In genomic region chr2:33292981-33293586, GRCh38 we compare ENCODE assay signal across 12 cellular contexts.
DNase-seq lines count a peak whose midpoint lies in the region; ATAC-seq and TF ChIP-seq lines count a peak whose summit lies in the region.
"Had no signal": no experiment of that assay in that cellular context is flagged by ENCODE, and none has a peak within 500 bp of the region (broad histone marks: within the 10 kb centered on the region; RNA-seq: fewer than 3 reads in every experiment).

No MANE protein-coding gene starts in this region.

- no peaks in the 10 kb centered on the region for H3K9me3 ChIP-seq in muscle layer of duodenum (ENCODE audit: control insufficient read depth in 1 of 2, low read length in 2 of 2)
- H3K9me3 ChIP-seq in HAP-1, result no peaks in the 10 kb centered on the region

- ATAC-seq in GM18502 (IDR thresholded peaks at IDR 0.05; ENCODE audit: poor library complexity, unreplicated experiment) (peak; percentile 54), GM21526 (IDR thresholded peaks at IDR 0.05; ENCODE audit: low FRiP score, unreplicated experiment) (no peak)

- DNase-seq in NCI-H146 treated with DMSO at 0.1 percent for 48 hours (lab: John Stamatoyannopoulos, UW; ENCODE audit: unreplicated experiment) (peak; percentile 91), cardiac fibroblast (ENCODE audit: low read depth in 2 of 2) (peak; percentile 18 to 42), HAP-1 (ENCODE audit: low spot score in 2 of 2) (no peak), GF-D8 (lab: John Stamatoyannopoulos, UW) (no peak), NCI-H187 (lab: John Stamatoyannopoulos, UW) (no peak)
- DNase-seq: activated CD4-positive, alpha-beta T cell treated with anti-CD3 and anti-CD28 coated beads, Interleukin-2, amount 10 ng/mL, durations not matched to agents 7 days and 5 days; EL; small intestine; T-helper 1 cell had no signal

- no peak for TF ChIP-seq CTCF in cardiac fibroblast (IDR thresholded peaks at IDR 0.05; ENCODE audit: low read depth, low read length)

- in situ Hi-C loops in HAP-1 (cut with MboI; ENCODE audit: low sequenced_read_pairs), result no loop called here

- peak overlapping the region; percentile 52 for H3K27ac ChIP-seq in muscle layer of duodenum (ENCODE audit: low read length)

- H3K4me1 ChIP-seq in muscle layer of duodenum (ENCODE audit: control insufficient read depth in 1 of 2, insufficient read depth in 2 of 2, low read length in 2 of 2), result peaks cover 9 to 32% of the 10 kb centered on the region in 2 donors
- no peaks in the 10 kb centered on the region for H3K4me1 ChIP-seq in HAP-1

- H3K27me3 ChIP-seq in muscle layer of duodenum (ENCODE audit: low read depth, low read length) (no peaks in the 10 kb centered on the region), HAP-1 (ENCODE audit: low read depth) (no peaks in the 10 kb centered on the region)

- H3K4me3 ChIP-seq in cardiac fibroblast (replicated peaks in 1 of 2; ENCODE audit: low read depth in 2 of 2, low read length in 2 of 2) (no peak overlapping the region), muscle layer of duodenum (ENCODE audit: low read depth in 1 of 2, low read length in 2 of 2) (no peak overlapping the region), HAP-1 (no peak overlapping the region)

- H3K36me3 ChIP-seq in muscle layer of duodenum (ENCODE audit: control insufficient read depth in 1 of 2, insufficient read depth in 2 of 2, low read length in 2 of 2), result no peaks in the 10 kb centered on the region
- H3K36me3 ChIP-seq in HAP-1 (replicated peaks), result no peaks in the 10 kb centered on the region

Comparison
In these comparisons a context has a peak if more than half of its experiments do, and no peak if none do; other contexts are left out.
1. DNase-seq: peak in NCI-H146 treated with DMSO at 0.1 percent for 48 hours (single experiment) and cardiac fibroblast (2 of 2); none in HAP-1 (0 of 2), GF-D8 (single experiment) and NCI-H187 (0 of 2).